1 cellular context compared by ENCODE assay signal in the genomic region with DNA sequence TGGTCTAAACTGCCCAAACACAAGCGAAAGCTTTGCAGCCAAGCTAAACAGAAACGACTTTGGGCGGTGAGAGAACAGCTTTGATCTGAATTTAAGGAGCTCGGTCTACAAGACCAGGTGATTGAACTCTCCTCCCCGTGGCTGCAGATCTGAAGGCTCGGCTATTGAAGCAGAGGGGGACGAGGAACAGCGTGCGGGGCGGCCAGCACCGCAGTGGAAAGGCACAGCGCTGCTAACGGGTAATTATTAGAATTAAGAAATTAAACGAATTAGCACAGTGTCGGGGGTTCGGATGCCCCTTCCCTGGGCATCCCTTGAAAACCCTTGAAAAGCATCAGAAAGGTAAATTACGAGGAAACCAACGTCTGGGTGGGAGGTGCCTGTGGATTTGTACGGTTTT.
TF ChIP-seq lines count a peak whose summit lies in the region.

No MANE protein-coding gene starts in this region.

TF ChIP-seq in SK-N-SH, 30 proteins besides CTCF, POLR2A, EP300 and RAD21 (continued from another document):
- TF ChIP-seq, protein P1, sequence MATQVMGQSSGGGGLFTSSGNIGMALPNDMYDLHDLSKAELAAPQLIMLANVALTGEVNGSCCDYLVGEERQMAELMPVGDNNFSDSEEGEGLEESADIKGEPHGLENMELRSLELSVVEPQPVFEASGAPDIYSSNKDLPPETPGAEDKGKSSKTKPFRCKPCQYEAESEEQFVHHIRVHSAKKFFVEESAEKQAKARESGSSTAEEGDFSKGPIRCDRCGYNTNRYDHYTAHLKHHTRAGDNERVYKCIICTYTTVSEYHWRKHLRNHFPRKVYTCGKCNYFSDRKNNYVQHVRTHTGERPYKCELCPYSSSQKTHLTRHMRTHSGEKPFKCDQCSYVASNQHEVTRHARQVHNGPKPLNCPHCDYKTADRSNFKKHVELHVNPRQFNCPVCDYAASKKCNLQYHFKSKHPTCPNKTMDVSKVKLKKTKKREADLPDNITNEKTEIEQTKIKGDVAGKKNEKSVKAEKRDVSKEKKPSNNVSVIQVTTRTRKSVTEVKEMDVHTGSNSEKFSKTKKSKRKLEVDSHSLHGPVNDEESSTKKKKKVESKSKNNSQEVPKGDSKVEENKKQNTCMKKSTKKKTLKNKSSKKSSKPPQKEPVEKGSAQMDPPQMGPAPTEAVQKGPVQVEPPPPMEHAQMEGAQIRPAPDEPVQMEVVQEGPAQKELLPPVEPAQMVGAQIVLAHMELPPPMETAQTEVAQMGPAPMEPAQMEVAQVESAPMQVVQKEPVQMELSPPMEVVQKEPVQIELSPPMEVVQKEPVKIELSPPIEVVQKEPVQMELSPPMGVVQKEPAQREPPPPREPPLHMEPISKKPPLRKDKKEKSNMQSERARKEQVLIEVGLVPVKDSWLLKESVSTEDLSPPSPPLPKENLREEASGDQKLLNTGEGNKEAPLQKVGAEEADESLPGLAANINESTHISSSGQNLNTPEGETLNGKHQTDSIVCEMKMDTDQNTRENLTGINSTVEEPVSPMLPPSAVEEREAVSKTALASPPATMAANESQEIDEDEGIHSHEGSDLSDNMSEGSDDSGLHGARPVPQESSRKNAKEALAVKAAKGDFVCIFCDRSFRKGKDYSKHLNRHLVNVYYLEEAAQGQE (IDR thresholded peaks at IDR 0.05; ENCODE audit: low read depth, low read length) = no peak
- TF ChIP-seq TEAD4 (IDR thresholded peaks at IDR 0.05; ENCODE audit: borderline replicate concordance, insufficient read depth) = no peak
